ENCODE assay signal across 8 cellular contexts in the genomic region with DNA sequence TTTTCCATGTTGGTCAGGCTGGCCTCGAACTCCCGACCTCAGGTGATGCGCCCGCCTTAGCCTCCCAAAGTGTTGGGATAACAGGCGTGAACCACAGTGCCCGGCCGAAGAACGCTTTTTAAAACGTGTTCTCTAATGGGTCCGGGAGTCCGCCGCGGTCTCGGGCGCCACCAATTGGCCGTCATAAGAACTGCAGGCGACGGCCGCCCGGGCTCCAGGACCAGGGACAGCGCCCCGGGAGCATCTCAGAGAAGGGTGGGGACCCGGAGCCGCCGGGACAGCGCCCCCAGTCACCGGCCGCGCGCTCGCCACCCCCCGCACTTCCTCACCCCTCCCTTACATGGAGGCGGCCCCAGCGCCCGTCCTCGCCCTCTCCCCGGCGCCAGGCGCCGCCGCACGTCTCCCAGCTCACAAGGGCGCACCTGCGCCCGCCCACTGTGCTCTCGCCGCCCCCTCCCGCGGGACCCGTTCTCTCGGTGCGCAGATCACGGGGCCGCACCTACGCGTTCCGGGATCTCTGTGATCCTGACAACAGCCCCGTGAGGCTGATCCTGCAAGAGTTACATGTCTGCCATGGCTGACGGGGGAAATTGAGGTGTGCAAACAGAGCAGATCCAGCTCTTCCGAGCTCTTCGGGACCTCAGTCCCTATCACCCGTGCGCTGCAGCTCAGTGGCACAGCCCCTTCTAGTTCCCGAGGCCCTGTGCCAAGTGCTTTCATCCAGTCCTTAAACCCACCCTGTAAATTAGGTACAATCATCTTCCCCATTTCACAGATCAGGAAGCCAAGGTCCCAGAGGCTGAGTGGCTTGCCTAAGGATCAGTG. TPM values are rescaled to one million over a fixed set of nuclear protein-coding genes. Genes with fewer than 3 reads are reported as not detected.
A peak's percentile ranks its signal among the peaks of the same experiment; 100 is the strongest.
DNase-seq lines count a peak whose midpoint lies in the region; ATAC-seq and TF ChIP-seq lines count a peak whose summit lies in the region.

No MANE protein-coding gene starts in this region.

- peak; percentile 94 for DNase-seq in DMS53 (lab: John Stamatoyannopoulos, UW)
- DNase-seq in Jurkat, Clone E6-1 (ENCODE audit: low read depth, low spot score): peak; percentile 81
- DNase-seq in Panc1 (ENCODE audit: low read depth, low spot score): no peak
- DNase-seq in activated T-helper 1 cell treated with Interleukin-2 at 50 U/mL for 16 hours (ENCODE audit: low read depth): peak; percentile 74
- DNase-seq in fibroblast of peridontal ligament (ENCODE audit: extremely low read depth): peak; percentile 39
- DNase-seq in neural crest cell (ENCODE audit: low read depth, low spot score): peak; percentile 88

- peak overlapping the region; percentile 45 for H3K4me3 ChIP-seq in Jurkat, Clone E6-1 (ENCODE audit: low read length)
- peak overlapping the region; percentile 18 to 31; a peak in 2 of 4 replicates for H3K4me3 ChIP-seq in Panc1 (ENCODE audit: low read depth in 2 of 2, low read length in 2 of 2)

- in situ Hi-C loops in Panc1 (cut with HindIII; ENCODE audit: low pct_unique_long_range_greater_than_20kb, low sequenced_read_pairs): no loop called here

- peaks cover 33% of the 10 kb centered on the region for H3K27me3 Mint-ChIP-seq in neural crest cell (ENCODE audit: low read depth)
- peaks cover 21% of the 10 kb centered on the region for H3K27me3 Mint-ChIP-seq in stimulated activated naive CD8-positive, alpha-beta T cell treated with anti-CD3 and anti-CD28 coated beads, Interleukin-15, Interleukin-2, amounts not matched to agents 100 ng/mL and 50 ng/mL, for 24 hours

- CTCF ChIA-PET in Panc1 (lab: Charles Lee): interaction anchor here (0.7 to 1.1 kb wide), 4 partner anchors 8 to 291 kb away, joined by 3 to 6 read pairs (median 4); no protein-coding TSS in a partner anchor

- no peaks in the 10 kb centered on the region for H3K9me3 ChIP-seq in Panc1 (ENCODE audit: control insufficient read depth, insufficient read depth, low read depth, low read length)

- intact Hi-C loops in Panc1 (cut with micrococcal nuclease; ENCODE audit: unreplicated experiment): loop anchor here (2.0 to 10.0 kb wide), 3 partner anchors 65 to 289 kb away; no protein-coding TSS in a partner anchor

- H3K4me3 Mint-ChIP-seq in neural crest cell: no peak overlapping the region
- peak overlapping the region; percentile 32 for H3K4me3 Mint-ChIP-seq in stimulated activated naive CD8-positive, alpha-beta T cell treated with anti-CD3 and anti-CD28 coated beads, Interleukin-15, Interleukin-2, amounts not matched to agents 100 ng/mL and 50 ng/mL, for 24 hours

- H3K9me3 Mint-ChIP-seq in neural crest cell: no peaks in the 10 kb centered on the region
- no peaks in the 10 kb centered on the region for H3K9me3 Mint-ChIP-seq in stimulated activated naive CD8-positive, alpha-beta T cell treated with anti-CD3 and anti-CD28 coated beads, Interleukin-15, Interleukin-2, amounts not matched to agents 100 ng/mL and 50 ng/mL, for 24 hours

- ATAC-seq in Panc1 (peak; percentile 45), HG03108 (IDR thresholded peaks at IDR 0.05; ENCODE audit: unreplicated experiment) (no peak)

- H3K27me3 ChIP-seq in Panc1 (ENCODE audit: control insufficient read depth, insufficient read depth, low read length): peaks cover 2% of the 10 kb centered on the region; the same call in 1 of the 2 replicates

- peaks cover 6% of the 10 kb centered on the region for H3K4me1 Mint-ChIP-seq in neural crest cell
- peaks cover 5% of the 10 kb centered on the region for H3K4me1 Mint-ChIP-seq in stimulated activated naive CD8-positive, alpha-beta T cell treated with anti-CD3 and anti-CD28 coated beads, Interleukin-15, Interleukin-2, amounts not matched to agents 100 ng/mL and 50 ng/mL, for 24 hours (ENCODE audit: low read depth)

- TF ChIP-seq CTCF in Panc1 (IDR thresholded peaks at IDR 0.05) (peak; percentile 99), neural crest cell (conservative IDR thresholded peaks at IDR 0.05) (peak; percentile 97)

- no peaks in the 10 kb centered on the region for H3K36me3 ChIP-seq in Panc1 (ENCODE audit: control insufficient read depth, insufficient read depth, low read length)

- POLR2A ChIA-PET in Panc1 (lab: Charles Lee): no interaction called here

- H3K36me3 Mint-ChIP-seq in neural crest cell (ENCODE audit: low read depth): no peaks in the 10 kb centered on the region
- H3K36me3 Mint-ChIP-seq in stimulated activated naive CD8-positive, alpha-beta T cell treated with anti-CD3 and anti-CD28 coated beads, Interleukin-15, Interleukin-2, amounts not matched to agents 100 ng/mL and 50 ng/mL, for 24 hours (ENCODE audit: low read depth): no peaks in the 10 kb centered on the region

- BruUV-seq in Panc1 (replicated peaks; lab: Mats Ljungman, UMichigan): no TSS peak

- no peak overlapping the region for H3K27ac Mint-ChIP-seq in neural crest cell (ENCODE audit: unreplicated experiment)
- no peak overlapping the region for H3K27ac Mint-ChIP-seq in stimulated activated naive CD8-positive, alpha-beta T cell treated with anti-CD3 and anti-CD28 coated beads, Interleukin-15, Interleukin-2, amounts not matched to agents 100 ng/mL and 50 ng/mL, for 24 hours

- H3K27ac ChIP-seq in Panc1 (ENCODE audit: low read length): no peak overlapping the region

- 0 out of 2 replicates have a peak, but pooled peaks cover 4% of the 10 kb centered on the region for H3K4me1 ChIP-seq in Panc1 (ENCODE audit: control insufficient read depth, insufficient read depth, low read length)

RNA-seq across cellular contexts. Expression of gene RAP1GAP, which starts 9.8 kb away (rescaled TPM):
- polyA plus RNA-seq in Jurkat, Clone E6-1 (2012; ENCODE audit: insufficient read depth, insufficient read length): 14.9 TPM
- total RNA-seq in Panc1 (2021; ENCODE audit: unreplicated experiment) (4.6 TPM), neural crest cell (5.3 and 7.4 TPM in 2 replicates)
- 7.7 TPM for polyA plus RNA-seq in Panc1 (2012; ENCODE audit: insufficient read length)
